In genomic region chr10:21158301-21158700, GRCh38 we compare ENCODE assay signal across 33 cellular contexts.
"Had no signal": no experiment of that assay in that cellular context is flagged by ENCODE, and none has a peak within 500 bp of the region (broad histone marks: within the 10 kb centered on the region; RNA-seq: fewer than 3 reads in every experiment).

No MANE protein-coding gene starts in this region.

- DNase-seq: activated effector memory CD4-positive, alpha-beta T cell treated with anti-CD3 and anti-CD28 coated beads, Interleukin-2, amount 50 U/mL, for 16 hours; activated effector memory CD4-positive, alpha-beta T cell treated with Interleukin-2 at 50 U/mL for 16 hours; activated gamma-delta T cell; activated gamma-delta T cell treated with Interleukin-2 at 50 U/mL for 16 hours; activated naive CD4-positive, alpha-beta T cell; activated naive CD4-positive, alpha-beta T cell treated with anti-CD3 and anti-CD28 coated beads for 36 hours; activated naive CD4-positive, alpha-beta T cell treated with anti-CD3 and anti-CD28 coated beads, Interleukin-2, amount 10 ng/mL, durations not matched to agents 7 days and 5 days; activated naive CD4-positive, alpha-beta T cell treated with anti-CD3 and anti-CD28 coated beads, Interleukin-2, amount 50 U/mL, for 16 hours; activated naive CD4-positive, alpha-beta T cell treated with Interleukin-2 at 50 U/mL for 16 hours; activated naive CD8-positive, alpha-beta T cell treated with anti-CD3 and anti-CD28 coated beads for 36 hours; activated naive CD8-positive, alpha-beta T cell treated with anti-CD3 and anti-CD28 coated beads, Interleukin-2, amount 10 ng/mL, durations not matched to agents 7 days and 5 days; activated naive CD8-positive, alpha-beta T cell treated with anti-CD3 and anti-CD28 coated beads, Interleukin-2, amount 50 U/mL, for 24 hours; activated T-cell treated with anti-CD3 and anti-CD28 coated beads, Interleukin-2, amount 50 U/mL, for 24 hours; activated T-cell treated with anti-CD3 and anti-CD28 coated beads, Interleukin-2, amount 50 U/mL, for 4 hours; activated T-cell treated with anti-CD3 and anti-CD28 coated beads, Interleukin-2, amount 50 U/mL, for 48 hours; activated T-cell treated with anti-CD3 and anti-CD28 coated beads, Interleukin-2, amount 50 U/mL, for 72 hours; adrenal gland; amniotic stem cell; amygdala; anterior cingulate cortex; aorta; body of pancreas; brain microvascular endothelial cell; caudate nucleus; central memory CD4-positive, alpha-beta T cell; cerebellar nuclear complex had no signal

- FAIRE-seq: astrocyte, bronchial epithelial cell had no signal

- H3K4me3 ChIP-seq: adrenal gland, ascending aorta, body of pancreas, breast epithelium, cardiac muscle cell had no signal

- ATAC-seq: activated naive CD4-positive, alpha-beta T cell treated with anti-CD3 and anti-CD28 coated beads, Interleukin-2, amount 50 U/mL, for 72 hours; activated naive CD8-positive, alpha-beta T cell treated with anti-CD3 and anti-CD28 coated beads, Interleukin-2, amount 50 U/mL, for 24 hours; activated T-cell treated with anti-CD3 and anti-CD28 coated beads, Interleukin-2, amount 50 U/mL, for 4 hours; activated T-cell treated with anti-CD3 and anti-CD28 coated beads, Interleukin-2, amount 50 U/mL, for 72 hours; activated T-helper 17 cell treated with anti-CD3 and anti-CD28 coated beads, Interleukin-2, amount 50 U/mL, for 72 hours; body of pancreas had no signal

- H3K4me1 ChIP-seq: adrenal gland, ascending aorta, body of pancreas, breast epithelium had no signal

- H3K27ac ChIP-seq: adrenal gland, ascending aorta, body of pancreas, brain microvascular endothelial cell, cardiac muscle cell had no signal

- H3K36me3 ChIP-seq: adrenal gland, ascending aorta, brain microvascular endothelial cell, breast epithelium, cardiac muscle cell had no signal

- H3K27me3 ChIP-seq: adrenal gland, ascending aorta, body of pancreas, brain microvascular endothelial cell, breast epithelium, cardiac muscle cell had no signal

- H3K9me3 ChIP-seq: adrenal gland, ascending aorta, body of pancreas, breast epithelium had no signal
